Comparison of ENCODE assay signal across 17 cellular contexts in the genomic region with DNA sequence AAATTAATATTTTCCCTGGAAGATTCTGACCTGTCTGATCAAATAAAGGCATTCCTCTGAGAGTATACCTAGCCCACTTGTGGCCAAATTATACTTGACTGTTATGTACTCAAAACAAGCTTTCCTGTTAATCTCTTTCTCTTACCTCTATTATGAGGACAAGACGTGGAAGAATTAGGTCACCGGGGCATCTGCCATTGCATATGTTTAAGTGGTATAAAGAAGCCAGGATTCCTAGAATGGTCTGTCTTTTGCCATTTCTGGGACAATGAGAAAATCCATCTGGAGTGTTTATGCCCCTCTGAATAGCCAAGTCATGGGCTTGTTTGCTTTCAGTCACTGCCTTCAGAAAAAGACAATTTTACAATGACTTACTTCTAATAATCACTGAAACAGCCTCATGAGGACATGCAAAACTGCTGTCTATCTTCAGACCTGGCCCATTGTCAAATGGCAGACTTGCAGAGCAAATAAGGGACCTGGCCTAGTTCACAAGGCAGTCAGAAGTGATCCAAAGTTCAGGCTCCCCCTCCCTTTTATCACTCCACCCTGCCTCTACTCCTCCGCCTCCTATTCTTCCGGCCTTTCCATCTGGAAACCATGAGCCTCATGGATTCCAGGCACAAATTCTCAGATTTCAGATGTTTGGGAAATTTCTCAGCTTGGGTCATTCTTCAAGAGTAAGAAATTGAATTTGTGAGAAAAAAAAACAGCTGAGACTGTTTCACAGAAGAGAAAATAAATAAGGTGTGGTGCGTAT.
DNase-seq lines count a peak whose midpoint lies in the region; ATAC-seq, FAIRE-seq and TF ChIP-seq lines count a peak whose summit lies in the region.
"Had no signal": no experiment of that assay in that cellular context is flagged by ENCODE, and none has a peak within 500 bp of the region (broad histone marks: within the 10 kb centered on the region; RNA-seq: fewer than 3 reads in every experiment).

No MANE protein-coding gene starts in this region.

- H3K4me1 ChIP-seq in heart left ventricle (peaks cover 0 to 50% (median 32%) of the 10 kb centered on the region in 12 donors), ovary (ENCODE audit: insufficient read depth) (peaks cover 8% of the 10 kb centered on the region)
- H3K4me1 ChIP-seq: BLaER1, parathyroid adenoma had no signal

- no peak for TF ChIP-seq EP300 in ovary (IDR thresholded peaks at IDR 0.05)

- WGBS in heart left ventricle, 4 donors = 70 to 75% (median 73%) methylated on average over 5 of the region's 5 CpGs
- WGBS in ovary, 3 donors = 43 to 50% (median 47%) methylated on average over 5 of the region's 5 CpGs

- H3K27me3 ChIP-seq in heart left ventricle (no peaks in the 10 kb centered on the region), ovary (no peaks in the 10 kb centered on the region)
- H3K27me3 ChIP-seq: BLaER1 had no signal

- no peak overlapping the region for H3K27ac Mint-ChIP-seq in activated T-helper 17 cell treated with anti-CD3 and anti-CD28 coated beads, Interleukin-2, amount 50 U/mL, for 72 hours

- no peaks in the 10 kb centered on the region for H3K27me3 Mint-ChIP-seq in activated T-helper 17 cell treated with anti-CD3 and anti-CD28 coated beads, Interleukin-2, amount 50 U/mL, for 72 hours

- TF ChIP-seq POLR2A in heart left ventricle (IDR thresholded peaks at IDR 0.05) (no peak), ovary (IDR thresholded peaks at IDR 0.05) (no peak)

- H3K4me1 Mint-ChIP-seq in activated T-helper 17 cell treated with anti-CD3 and anti-CD28 coated beads, Interleukin-2, amount 50 U/mL, for 72 hours = no peaks in the 10 kb centered on the region

- intact Hi-C loops in heart left ventricle (cut with DNase I) = loop anchor here in 2 of 10 donors (5.0 to 10.0 kb wide), 2 partner anchors 198 to 469 kb away; a partner anchor contains a TSS
- intact Hi-C loops in ovary (cut with DNase I) = loop anchor here in 1 of 4 donors (10.0 kb wide), 1 partner anchor 201 kb away; a partner anchor contains a TSS

- H3K4me3 ChIP-seq in heart left ventricle (no peak overlapping the region), ovary (no peak overlapping the region)
- H3K4me3 ChIP-seq: BLaER1 had no signal

- no peak for FAIRE-seq in urothelium cell line (lab: Jason Lieb, UNC)
- FAIRE-seq: TTC549 had no signal

- CTCF ChIA-PET in GM10248 (lab: Yijun Ruan, JAX) = interaction anchor here (1.5 to 2.4 kb wide), 3 partner anchors 9 to 16 kb away, joined by 3 to 6 read pairs (median 5); no protein-coding TSS in a partner anchor

- H3K36me3 Mint-ChIP-seq in activated T-helper 17 cell treated with anti-CD3 and anti-CD28 coated beads, Interleukin-2, amount 50 U/mL, for 72 hours (ENCODE audit: low read depth) = no peaks in the 10 kb centered on the region

- TF ChIP-seq CTCF in heart left ventricle (IDR thresholded peaks at IDR 0.05) (no peak), ovary (IDR thresholded peaks at IDR 0.05) (no peak), GM10248 (IDR thresholded peaks at IDR 0.05; ENCODE audit: control extremely low read depth, extremely low read depth, low read depth, missing control alignments) (no peak)

- H3K36me3 ChIP-seq in heart left ventricle (no peaks in the 10 kb centered on the region), ovary (no peaks in the 10 kb centered on the region)

- H3K4me3 Mint-ChIP-seq in activated T-helper 17 cell treated with anti-CD3 and anti-CD28 coated beads, Interleukin-2, amount 50 U/mL, for 72 hours = no peak overlapping the region

- peak overlapping the region in 3 of 12 donors; percentile 3 to 61 (median 24) for H3K27ac ChIP-seq in heart left ventricle
- H3K27ac ChIP-seq in ovary = no peak overlapping the region
- H3K27ac ChIP-seq: BLaER1, KMS-11, parathyroid adenoma had no signal

- no peaks in the 10 kb centered on the region for H3K9me3 ChIP-seq in heart left ventricle
- H3K9me3 ChIP-seq in ovary = no peaks in the 10 kb centered on the region
- H3K9me3 ChIP-seq: BLaER1 had no signal

- peak; percentile 37 for DNase-seq in GM04503 (ENCODE audit: low read depth)
- peak in 4 of 5 donors; percentile 59 to 65 (median 59) for DNase-seq in heart left ventricle
- peak in 3 of 5 donors; percentile 23 to 38 (median 33) for DNase-seq in ovary
- DNase-seq in urothelium cell line (ENCODE audit: low spot score) = no peak
- no peak for DNase-seq in GM10248 (ENCODE audit: extremely low spot score)
- no peak for DNase-seq in activated CD4-positive, alpha-beta T cell treated with anti-CD3 and anti-CD28 coated beads for 1 hour
- DNase-seq: activated CD8-positive, alpha-beta memory T cell treated with anti-CD3 and anti-CD28 coated beads for 24 hours; activated gamma-delta T cell treated with Interleukin-2 at 50 U/mL for 16 hours; effector memory CD4-positive, alpha-beta T cell; NCI-H146; stimulated activated CD4-positive, alpha-beta T cell treated with anti-CD3 and anti-CD28 coated beads, Interleukin-1b, Interleukin-23, amount 100 ng/mL, for 48 hours had no signal

- ATAC-seq in SK-N-SH treated with all-trans-retinoic acid at 6 μM for 48 hours = peak; percentile 74
- peak in 3 of 4 donors; percentile 69 to 74 (median 71) for ATAC-seq in heart left ventricle
- no peak for ATAC-seq in activated T-helper 17 cell treated with anti-CD3 and anti-CD28 coated beads, Interleukin-2, amount 50 U/mL, for 72 hours (replicated peaks)

- H3K9me3 Mint-ChIP-seq in activated T-helper 17 cell treated with anti-CD3 and anti-CD28 coated beads, Interleukin-2, amount 50 U/mL, for 72 hours = no peaks in the 10 kb centered on the region

- POLR2A ChIA-PET in GM10248 (lab: Yijun Ruan, JAX) = no interaction called here

TF ChIP-seq in SK-N-SH treated with all-trans-retinoic acid at 6 μM for 48 hours, 23 proteins besides CTCF, POLR2A, EP300 and RAD21:
- no peak for TF ChIP-seq GLIS3 (CRISPR knock-in tag; IDR thresholded peaks at IDR 0.05)
- no peak for TF ChIP-seq BACH2 (CRISPR knock-in tag; IDR thresholded peaks at IDR 0.05; ENCODE audit: borderline replicate concordance)
- no peak for TF ChIP-seq TCF4 (CRISPR knock-in tag; IDR thresholded peaks at IDR 0.05; ENCODE audit: borderline replicate concordance)
- TF ChIP-seq ZFP3 (CRISPR knock-in tag; IDR thresholded peaks at IDR 0.05) = no peak
- no peak for TF ChIP-seq ZC3H10 (CRISPR knock-in tag; IDR thresholded peaks at IDR 0.05)
- no peak for TF ChIP-seq RARB (CRISPR knock-in tag; IDR thresholded peaks at IDR 0.05)
- no peak for TF ChIP-seq ISL1 (CRISPR knock-in tag; IDR thresholded peaks at IDR 0.05)
- no peak for TF ChIP-seq OSR1 (CRISPR knock-in tag; IDR thresholded peaks at IDR 0.05)
- no peak for TF ChIP-seq PPARA (CRISPR knock-in tag; IDR thresholded peaks at IDR 0.05; ENCODE audit: borderline replicate concordance)
- no peak for TF ChIP-seq SNAI2 (CRISPR knock-in tag; IDR thresholded peaks at IDR 0.05)
- TF ChIP-seq TOX (CRISPR knock-in tag; IDR thresholded peaks at IDR 0.05; ENCODE audit: borderline replicate concordance) = no peak
- TF ChIP-seq ZNF565 (CRISPR knock-in tag; conservative IDR thresholded peaks at IDR 0.05; ENCODE audit: low read depth) = no peak
- TF ChIP-seq ARNTL (CRISPR knock-in tag; IDR thresholded peaks at IDR 0.05; ENCODE audit: borderline replicate concordance, low read depth) = no peak
- no peak for TF ChIP-seq ZNF70 (CRISPR knock-in tag; IDR thresholded peaks at IDR 0.05)
- TF ChIP-seq ZNF8 (CRISPR knock-in tag; IDR thresholded peaks at IDR 0.05) = no peak
- no peak for TF ChIP-seq CSDC2 (CRISPR knock-in tag; IDR thresholded peaks at IDR 0.05)
- TF ChIP-seq, protein P1, sequence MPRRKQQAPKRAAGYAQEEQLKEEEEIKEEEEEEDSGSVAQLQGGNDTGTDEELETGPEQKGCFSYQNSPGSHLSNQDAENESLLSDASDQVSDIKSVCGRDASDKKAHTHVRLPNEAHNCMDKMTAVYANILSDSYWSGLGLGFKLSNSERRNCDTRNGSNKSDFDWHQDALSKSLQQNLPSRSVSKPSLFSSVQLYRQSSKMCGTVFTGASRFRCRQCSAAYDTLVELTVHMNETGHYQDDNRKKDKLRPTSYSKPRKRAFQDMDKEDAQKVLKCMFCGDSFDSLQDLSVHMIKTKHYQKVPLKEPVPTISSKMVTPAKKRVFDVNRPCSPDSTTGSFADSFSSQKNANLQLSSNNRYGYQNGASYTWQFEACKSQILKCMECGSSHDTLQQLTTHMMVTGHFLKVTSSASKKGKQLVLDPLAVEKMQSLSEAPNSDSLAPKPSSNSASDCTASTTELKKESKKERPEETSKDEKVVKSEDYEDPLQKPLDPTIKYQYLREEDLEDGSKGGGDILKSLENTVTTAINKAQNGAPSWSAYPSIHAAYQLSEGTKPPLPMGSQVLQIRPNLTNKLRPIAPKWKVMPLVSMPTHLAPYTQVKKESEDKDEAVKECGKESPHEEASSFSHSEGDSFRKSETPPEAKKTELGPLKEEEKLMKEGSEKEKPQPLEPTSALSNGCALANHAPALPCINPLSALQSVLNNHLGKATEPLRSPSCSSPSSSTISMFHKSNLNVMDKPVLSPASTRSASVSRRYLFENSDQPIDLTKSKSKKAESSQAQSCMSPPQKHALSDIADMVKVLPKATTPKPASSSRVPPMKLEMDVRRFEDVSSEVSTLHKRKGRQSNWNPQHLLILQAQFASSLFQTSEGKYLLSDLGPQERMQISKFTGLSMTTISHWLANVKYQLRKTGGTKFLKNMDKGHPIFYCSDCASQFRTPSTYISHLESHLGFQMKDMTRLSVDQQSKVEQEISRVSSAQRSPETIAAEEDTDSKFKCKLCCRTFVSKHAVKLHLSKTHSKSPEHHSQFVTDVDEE (CRISPR knock-in tag; IDR thresholded peaks at IDR 0.05) = no peak
- TF ChIP-seq, protein P2, sequence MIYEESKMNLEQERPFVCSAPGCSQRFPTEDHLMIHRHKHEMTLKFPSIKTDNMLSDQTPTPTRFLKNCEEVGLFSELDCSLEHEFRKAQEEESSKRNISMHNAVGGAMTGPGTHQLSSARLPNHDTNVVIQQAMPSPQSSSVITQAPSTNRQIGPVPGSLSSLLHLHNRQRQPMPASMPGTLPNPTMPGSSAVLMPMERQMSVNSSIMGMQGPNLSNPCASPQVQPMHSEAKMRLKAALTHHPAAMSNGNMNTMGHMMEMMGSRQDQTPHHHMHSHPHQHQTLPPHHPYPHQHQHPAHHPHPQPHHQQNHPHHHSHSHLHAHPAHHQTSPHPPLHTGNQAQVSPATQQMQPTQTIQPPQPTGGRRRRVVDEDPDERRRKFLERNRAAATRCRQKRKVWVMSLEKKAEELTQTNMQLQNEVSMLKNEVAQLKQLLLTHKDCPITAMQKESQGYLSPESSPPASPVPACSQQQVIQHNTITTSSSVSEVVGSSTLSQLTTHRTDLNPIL (CRISPR knock-in tag; IDR thresholded peaks at IDR 0.05; ENCODE audit: low read depth) = no peak
- no peak for TF ChIP-seq ZFP30 (CRISPR knock-in tag; IDR thresholded peaks at IDR 0.05)
- TF ChIP-seq ESRRG (CRISPR knock-in tag; IDR thresholded peaks at IDR 0.05) = no peak

Comparison
In these comparisons a context has a peak if more than half of its experiments do, and no peak if none do; other contexts are left out.
1. DNase-seq: peak in GM04503 (single experiment), heart left ventricle (4 of 5) and ovary (3 of 5); none in urothelium cell line (single experiment), GM10248 (single experiment) and activated CD4-positive, alpha-beta T cell treated with anti-CD3 and anti-CD28 coated beads for 1 hour (single experiment).